In genomic region chr11:8357891-8358566, GRCh38 we compare ENCODE assay signal across 18 cellular contexts.
"Had no signal": no experiment of that assay in that cellular context is flagged by ENCODE, and none has a peak within 500 bp of the region (broad histone marks: within the 10 kb centered on the region; RNA-seq: fewer than 3 reads in every experiment).

No MANE protein-coding gene starts in this region.

- DNase-seq: activated CD4-positive, alpha-beta T cell treated with anti-CD3 and anti-CD28 coated beads for 4 hours; activated CD8-positive, alpha-beta memory T cell treated with anti-CD3 and anti-CD28 coated beads, Interleukin-2, amount 50 U/mL, for 4 hours; activated CD8-positive, alpha-beta T cell treated with anti-CD3 and anti-CD28 coated beads for 36 hours; activated naive CD4-positive, alpha-beta T cell; activated T-cell treated with anti-CD3 and anti-CD28 coated beads, Interleukin-2, amount 50 U/mL, for 72 hours; effector memory CD8-positive, alpha-beta T cell; stimulated activated CD4-positive, alpha-beta T cell treated with anti-CD3 and anti-CD28 coated beads, Interleukin-12 subunit alpha, Interleukin-12 subunit beta, amount 100 ng/mL, for 4 hours; stimulated activated naive CD8-positive, alpha-beta T cell treated with anti-CD3 and anti-CD28 coated beads, Interleukin-15, Interleukin-2, amounts not matched to agents 100 U/mL and 50 U/mL, for 24 hours; T-cell; T1000 had no signal

- H3K36me3 Mint-ChIP-seq: T-cell had no signal

- H3K9me3 ChIP-seq: gastroesophageal sphincter, prostate gland, suprapubic skin, upper lobe of left lung had no signal

- H3K9me3 Mint-ChIP-seq: activated CD8-positive, alpha-beta T cell treated with anti-CD3 and anti-CD28 coated beads for 36 hours; activated T-cell treated with anti-CD3 and anti-CD28 coated beads, Interleukin-2, amount 50 U/mL, for 72 hours; central memory CD8-positive, alpha-beta T cell; dendritic cell treated with granulocyte-macrophage colony-stimulating factor and Interleukin-4, amounts not matched to agents 40 ng/mL and 50 ng/mL, for 4 days; effector memory CD8-positive, alpha-beta T cell; T-cell had no signal

- FAIRE-seq: keratinocyte had no signal

- H3K27ac ChIP-seq: prostate gland, suprapubic skin, upper lobe of left lung, VCaP had no signal

- H3K4me1 ChIP-seq: prostate gland had no signal

- H3K4me1 Mint-ChIP-seq: central memory CD8-positive, alpha-beta T cell had no signal

- H3K36me3 ChIP-seq: gastroesophageal sphincter, prostate gland, suprapubic skin, upper lobe of left lung had no signal

- ATAC-seq: activated CD8-positive, alpha-beta T cell treated with anti-CD3 and anti-CD28 coated beads for 36 hours; activated T-cell treated with anti-CD3 and anti-CD28 coated beads, Interleukin-2, amount 50 U/mL, for 72 hours; effector memory CD8-positive, alpha-beta T cell; gastroesophageal sphincter; stimulated activated naive CD8-positive, alpha-beta T cell treated with anti-CD3 and anti-CD28 coated beads, Interleukin-15, Interleukin-2, amounts not matched to agents 100 U/mL and 50 U/mL, for 24 hours; T-cell had no signal

- H3K27ac Mint-ChIP-seq: activated CD8-positive, alpha-beta T cell treated with anti-CD3 and anti-CD28 coated beads for 36 hours; activated T-cell treated with anti-CD3 and anti-CD28 coated beads, Interleukin-2, amount 50 U/mL, for 72 hours; dendritic cell treated with granulocyte-macrophage colony-stimulating factor and Interleukin-4, amounts not matched to agents 40 ng/mL and 50 ng/mL, for 4 days; effector memory CD8-positive, alpha-beta T cell; T-cell had no signal

- H3K4me3 ChIP-seq: prostate gland, suprapubic skin, upper lobe of left lung had no signal

- H3K4me3 Mint-ChIP-seq: activated CD8-positive, alpha-beta T cell treated with anti-CD3 and anti-CD28 coated beads for 36 hours; activated T-cell treated with anti-CD3 and anti-CD28 coated beads, Interleukin-2, amount 50 U/mL, for 72 hours; central memory CD8-positive, alpha-beta T cell; dendritic cell treated with granulocyte-macrophage colony-stimulating factor and Interleukin-4, amounts not matched to agents 40 ng/mL and 50 ng/mL, for 4 days; effector memory CD8-positive, alpha-beta T cell; T-cell had no signal

- H3K27me3 ChIP-seq: gastroesophageal sphincter, upper lobe of left lung had no signal
